Comparison of ENCODE assay signal across 8 cellular contexts in genomic region chr3:129605593-129606521, GRCh38. TPM values are rescaled to one million over a fixed set of nuclear protein-coding genes. Genes with fewer than 3 reads are reported as not detected.
A peak's percentile ranks its signal among the peaks of the same experiment; 100 is the strongest.
DNase-seq lines count a peak whose midpoint lies in the region; ATAC-seq, FAIRE-seq and TF ChIP-seq lines count a peak whose summit lies in the region.

No MANE protein-coding gene starts in this region.

- H3K27ac ChIP-seq in pancreas = peak overlapping the region in 3 of 4 donors; percentile 2 to 54 (median 34)

- peak; percentile 48 for DNase-seq in activated T-cell treated with anti-CD3 and anti-CD28 coated beads for 48 hours (ENCODE audit: low read depth)
- no peak for DNase-seq in activated T-cell treated with anti-CD3 and anti-CD28 coated beads for 4 hours
- DNase-seq in NT2/D1 (ENCODE audit: low read depth, low spot score) = no peak
- peak; percentile 51 for DNase-seq in activated naive CD4-positive, alpha-beta T cell treated with anti-CD3 and anti-CD28 coated beads for 36 hours
- peak; percentile 42 for DNase-seq in glomerular visceral epithelial cell (ENCODE audit: extremely low spot score)
- DNase-seq in pancreas = peak in 4 of 6 donors; percentile 47 to 80 (median 68)

- ATAC-seq in pancreas = peak; percentile 12 to 34 (median 20)
- ATAC-seq in HG03460 (IDR thresholded peaks at IDR 0.05; ENCODE audit: unreplicated experiment) = no peak
- no peak for ATAC-seq in HG03432 (IDR thresholded peaks at IDR 0.05; ENCODE audit: unreplicated experiment)

- peaks cover 2% of the 10 kb centered on the region for H3K36me3 Mint-ChIP-seq in activated naive CD4-positive, alpha-beta T cell treated with anti-CD3 and anti-CD28 coated beads for 36 hours (ENCODE audit: low read depth)

- peaks cover 38% of the 10 kb centered on the region for H3K36me3 ChIP-seq in NT2/D1 (ENCODE audit: insufficient read depth, insufficient read length, low read length)
- H3K36me3 ChIP-seq in pancreas = no peaks in the 10 kb centered on the region

- FAIRE-seq in pancreas (lab: Jason Lieb, UNC) = no peak

- H3K4me3 Mint-ChIP-seq in activated naive CD4-positive, alpha-beta T cell treated with anti-CD3 and anti-CD28 coated beads for 36 hours = peak overlapping the region; percentile 77

- H3K4me1 Mint-ChIP-seq in activated naive CD4-positive, alpha-beta T cell treated with anti-CD3 and anti-CD28 coated beads for 36 hours (ENCODE audit: low read depth) = peaks cover 7% of the 10 kb centered on the region

- no peaks in the 10 kb centered on the region for H3K9me3 Mint-ChIP-seq in activated naive CD4-positive, alpha-beta T cell treated with anti-CD3 and anti-CD28 coated beads for 36 hours

- H3K4me1 ChIP-seq in NT2/D1 (ENCODE audit: insufficient read depth, insufficient read length) (peaks cover 41% of the 10 kb centered on the region), pancreas (peaks cover 4 to 15% (median 7%) of the 10 kb centered on the region in 3 donors)

- H3K9me3 ChIP-seq in NT2/D1 (ENCODE audit: insufficient read depth, low read length) = no peaks in the 10 kb centered on the region
- no peaks in the 10 kb centered on the region for H3K9me3 ChIP-seq in pancreas

- H3K9ac ChIP-seq in NT2/D1 (ENCODE audit: insufficient read length, low read depth) = peak overlapping the region; percentile 91

- peak overlapping the region; percentile 6 for H3K27ac Mint-ChIP-seq in activated naive CD4-positive, alpha-beta T cell treated with anti-CD3 and anti-CD28 coated beads for 36 hours

- H3K27me3 ChIP-seq in NT2/D1 (ENCODE audit: insufficient read depth, insufficient read length) (peaks cover 13% of the 10 kb centered on the region), pancreas (no peaks in the 10 kb centered on the region)

- H3K27me3 Mint-ChIP-seq in activated naive CD4-positive, alpha-beta T cell treated with anti-CD3 and anti-CD28 coated beads for 36 hours (ENCODE audit: low read depth) = peaks cover 19% of the 10 kb centered on the region

- no peak for TF ChIP-seq CTCF in pancreas (IDR thresholded peaks at IDR 0.05)

- peak overlapping the region; percentile 75 for H3K4me3 ChIP-seq in NT2/D1 (ENCODE audit: insufficient read length, low read depth)
- H3K4me3 ChIP-seq in pancreas = peak overlapping the region; percentile 31 to 65 (median 38)

- WGBS in pancreas, 2 donors = 3 to 6% methylated on average over 108 to 120 of the region's 120 CpGs

- intact Hi-C loops in activated naive CD4-positive, alpha-beta T cell treated with anti-CD3 and anti-CD28 coated beads for 36 hours (cut with micrococcal nuclease) = loop anchor here (2.0 to 5.0 kb wide), 4 partner anchors 164 to 264 kb away; partner anchors contain the start of gene IFT122
- intact Hi-C loops in pancreas (cut with DNase I) = no loop called here

- CTCF ChIA-PET in activated naive CD4-positive, alpha-beta T cell treated with anti-CD3 and anti-CD28 coated beads for 36 hours (lab: Charles Lee) = interaction anchor here (0.6 to 1.1 kb wide), 2 partner anchors 21 to 24 kb away, joined by 3 read pairs; no protein-coding TSS in a partner anchor

RNA-seq across cellular contexts. Expression of gene PLXND1, which starts 0.6 kb away (rescaled TPM):
- 1 to 10 TPM; 5.1 to 6.2 TPM for total RNA-seq in activated naive CD4-positive, alpha-beta T cell treated with anti-CD3 and anti-CD28 coated beads for 36 hours
- total RNA-seq in pancreas = 10 to 100 TPM; 15.5 to 48.5 (median 21.7) TPM
- 10 to 100 TPM; 52.5 to 66.2 TPM for polyA plus RNA-seq in pancreas

Comparison
In these comparisons a context has a peak if more than half of its experiments do, and no peak if none do; other contexts are left out.
1. DNase-seq: peak in activated T-cell treated with anti-CD3 and anti-CD28 coated beads for 48 hours (single experiment), activated naive CD4-positive, alpha-beta T cell treated with anti-CD3 and anti-CD28 coated beads for 36 hours (single experiment), glomerular visceral epithelial cell (single experiment) and pancreas (4 of 6); none in activated T-cell treated with anti-CD3 and anti-CD28 coated beads for 4 hours (single experiment) and NT2/D1 (single experiment).
2. ATAC-seq: peak in pancreas (4 of 4); none in HG03460 (single experiment) and HG03432 (single experiment).